17 cellular contexts compared by ENCODE assay signal in genomic region chr2:49619804-49620203, GRCh38.
DNase-seq lines count a peak whose midpoint lies in the region; ATAC-seq, FAIRE-seq and TF ChIP-seq lines count a peak whose summit lies in the region.
"Had no signal": no experiment of that assay in that cellular context is flagged by ENCODE, and none has a peak within 500 bp of the region (broad histone marks: within the 10 kb centered on the region; RNA-seq: fewer than 3 reads in every experiment).

No MANE protein-coding gene starts in this region.

- no peak overlapping the region for H3K4me2 ChIP-seq in mesendoderm (ENCODE audit: low read length)

- H3K79me2 ChIP-seq in mesendoderm (ENCODE audit: control insufficient read depth, insufficient read depth, low read length): no peaks in the 10 kb centered on the region

- FAIRE-seq in small intestine (lab: Jason Lieb, UNC): no peak
- FAIRE-seq: GM12892, kidney had no signal

- H3K36me3 ChIP-seq in HAP-1 (replicated peaks) (no peaks in the 10 kb centered on the region), WERI-Rb-1 (no peaks in the 10 kb centered on the region), mesendoderm (ENCODE audit: control insufficient read depth, insufficient read depth, low read length) (no peaks in the 10 kb centered on the region), small intestine (ENCODE audit: control insufficient read depth in 2 of 2, insufficient read depth in 2 of 2, low read length in 2 of 2) (no peaks in the 10 kb centered on the region)
- H3K36me3 ChIP-seq: MG63 had no signal

- DNase-seq in NCI-H2107 treated with DMSO at 0.1 percent for 48 hours (lab: John Stamatoyannopoulos, UW; ENCODE audit: unreplicated experiment): peak; percentile 2
- no peak for DNase-seq in NCI-H2107 (lab: John Stamatoyannopoulos, UW)
- DNase-seq in HAP-1 (ENCODE audit: low spot score in 2 of 2): peak; percentile 18 to 28
- peak; percentile 32 for DNase-seq in WERI-Rb-1
- DNase-seq in mesendoderm: peak; percentile 63
- DNase-seq in small intestine: no peak
- no peak for DNase-seq in KBM-7
- DNase-seq: activated CD4-positive, alpha-beta T cell treated with anti-CD3 and anti-CD28 coated beads for 4 hours; activated T-cell treated with anti-CD3 and anti-CD28 coated beads, Interleukin-2, amount 50 U/mL, for 4 hours; dermis blood vessel endothelial cell; kidney; MG63; right cardiac atrium; stimulated activated CD4-positive, alpha-beta T cell treated with anti-CD3 and anti-CD28 coated beads, Interleukin-4, amount 100 ng/mL, for 24 hours had no signal

- H4K5ac ChIP-seq in mesendoderm (ENCODE audit: low read length): no peak overlapping the region

- H2BK120ac ChIP-seq in mesendoderm (ENCODE audit: low read depth, low read length): no peak overlapping the region

- H3K27me3 ChIP-seq in HAP-1 (ENCODE audit: low read depth) (0 out of 2 replicates have a peak, but pooled peaks cover 4% of the 10 kb centered on the region), WERI-Rb-1 (ENCODE audit: insufficient read depth, low read depth, severe bottlenecking) (no peaks in the 10 kb centered on the region), mesendoderm (ENCODE audit: insufficient read depth, low read length, poor library complexity) (no peaks in the 10 kb centered on the region), small intestine (ENCODE audit: control insufficient read depth in 2 of 2, insufficient read depth in 2 of 2, low read length in 2 of 2) (no peaks in the 10 kb centered on the region)
- H3K27me3 ChIP-seq: MG63 had no signal

- H3K27ac ChIP-seq in WERI-Rb-1 (no peak overlapping the region), mesendoderm (ENCODE audit: low read depth, low read length) (no peak overlapping the region), small intestine (ENCODE audit: low read depth in 1 of 2, low read length in 1 of 2) (no peak overlapping the region)

- no peak overlapping the region for H2BK5ac ChIP-seq in mesendoderm (ENCODE audit: low read length)

- H3K23ac ChIP-seq in mesendoderm (ENCODE audit: low read length): no peak overlapping the region

- in situ Hi-C loops in HAP-1 (cut with MboI; ENCODE audit: low sequenced_read_pairs): no loop called here
- in situ Hi-C loops in KBM-7 (cut with MboI; ENCODE audit: low pct_unique_long_range_greater_than_20kb, low sequenced_read_pairs): no loop called here

- no CpG with 5 or more reads among the region's 3 CpGs for WGBS in mesendoderm (ENCODE audit: extremely low coverage, insufficient coverage, low lambda C conversion rate)
- WGBS in small intestine, 3 donors: 82 to 89% (median 89%) methylated on average over 3 of the region's 3 CpGs

- no peaks in the 10 kb centered on the region for H3K79me1 ChIP-seq in mesendoderm (ENCODE audit: low read length)

- H2AK5ac ChIP-seq in mesendoderm (ENCODE audit: low read length): no peak overlapping the region

- H3K9me3 ChIP-seq in HAP-1: no peaks in the 10 kb centered on the region
- no peaks in the 10 kb centered on the region for H3K9me3 ChIP-seq in WERI-Rb-1 (ENCODE audit: severe bottlenecking)
- no peaks in the 10 kb centered on the region for H3K9me3 ChIP-seq in small intestine (ENCODE audit: control insufficient read depth, low read depth)
- H3K9me3 ChIP-seq: MG63 had no signal

- ATAC-seq in HG02759 (IDR thresholded peaks at IDR 0.05; ENCODE audit: unreplicated experiment): no peak
- ATAC-seq: activated T-cell treated with anti-CD3 and anti-CD28 coated beads, Interleukin-2, amount 50 U/mL, for 4 hours; right cardiac atrium; stimulated activated memory B cell treated with anti-CD40 and anti-IgM and Interleukin-4, amounts not matched to agents 10 μg/mL and 1 μg/mL and 100 μg/mL, for 72 hours had no signal

- H3K4me3 ChIP-seq in HAP-1 (no peak overlapping the region), WERI-Rb-1 (ENCODE audit: low read depth, low read length) (no peak overlapping the region), mesendoderm (ENCODE audit: low read length) (no peak overlapping the region), small intestine (ENCODE audit: low read depth in 1 of 2, low read length in 2 of 2) (no peak overlapping the region)
- H3K4me3 ChIP-seq: MG63 had no signal

- no peak overlapping the region for H2BK15ac ChIP-seq in mesendoderm (replicated peaks; ENCODE audit: low read depth)

- peak; percentile 55; the same call in 1 of the 2 replicates for TF ChIP-seq CTCF in WERI-Rb-1 (IDR thresholded peaks at IDR 0.05; ENCODE audit: low read depth, low read length)

- H3K18ac ChIP-seq in mesendoderm (ENCODE audit: low read length): no peak overlapping the region

- H3K4ac ChIP-seq in mesendoderm (ENCODE audit: low read depth, low read length): no peak overlapping the region

- H3K56ac ChIP-seq in mesendoderm (ENCODE audit: low read length): no peak overlapping the region

- H4K8ac ChIP-seq in mesendoderm (ENCODE audit: low read depth, low read length): no peak overlapping the region

- no peak overlapping the region for H3K9ac ChIP-seq in mesendoderm (ENCODE audit: low read length)

- H3K4me1 ChIP-seq in HAP-1: peaks cover 8% of the 10 kb centered on the region
- H3K4me1 ChIP-seq in mesendoderm (ENCODE audit: control insufficient read depth, low read depth, low read length): no peaks in the 10 kb centered on the region
- H3K4me1 ChIP-seq in small intestine (ENCODE audit: control insufficient read depth in 2 of 2, insufficient read depth in 1 of 2, low read depth in 1 of 2, low read length in 1 of 2): no peaks in the 10 kb centered on the region

Comparison
In these comparisons a context has a peak if more than half of its experiments do, and no peak if none do; other contexts are left out.
1. DNase-seq: peak in NCI-H2107 treated with DMSO at 0.1 percent for 48 hours (single experiment), HAP-1 (2 of 2), WERI-Rb-1 (single experiment) and mesendoderm (single experiment); none in NCI-H2107 (single experiment), small intestine (single experiment) and KBM-7 (single experiment).